Comparison of ENCODE assay signal across 15 cellular contexts in genomic region chr12:124762791-124763593, GRCh38.
DNase-seq lines count a peak whose midpoint lies in the region; ATAC-seq and TF ChIP-seq lines count a peak whose summit lies in the region.
"Had no signal": no experiment of that assay in that cellular context is flagged by ENCODE, and none has a peak within 500 bp of the region (broad histone marks: within the 10 kb centered on the region; RNA-seq: fewer than 3 reads in every experiment).

No MANE protein-coding gene starts in this region.

- H3K4me3 Mint-ChIP-seq in activated naive CD8-positive, alpha-beta T cell: no peak overlapping the region
- H3K4me3 Mint-ChIP-seq: activated CD8-positive, alpha-beta memory T cell treated with anti-CD3 and anti-CD28 coated beads, Interleukin-2, amount 10 ng/mL, durations not matched to agents 7 days and 5 days; natural killer cell treated with Interleukin-12 subunit alpha and Interleukin-12 subunit beta and Interleukin-15 and Interleukin-18, amount 100 ng/mL, for 72 hours had no signal

- H3K36me3 ChIP-seq in heart right ventricle (no peaks in the 10 kb centered on the region), tibial nerve (no peaks in the 10 kb centered on the region), brain microvascular endothelial cell (replicated peaks) (no peaks in the 10 kb centered on the region)
- H3K36me3 ChIP-seq: adrenal gland had no signal

- TF ChIP-seq EP300 in tibial nerve (IDR thresholded peaks at IDR 0.05): peak in 1 of 2 donors; percentile 63

- TF ChIP-seq POLR2A in tibial nerve (IDR thresholded peaks at IDR 0.05): no peak

- peak overlapping the region; percentile 87 for H3K27ac Mint-ChIP-seq in activated naive CD8-positive, alpha-beta T cell
- H3K27ac Mint-ChIP-seq: activated CD8-positive, alpha-beta memory T cell treated with anti-CD3 and anti-CD28 coated beads, Interleukin-2, amount 10 ng/mL, durations not matched to agents 7 days and 5 days had no signal

- H3K9me3 Mint-ChIP-seq in activated naive CD8-positive, alpha-beta T cell (ENCODE audit: low read depth): peaks cover 5% of the 10 kb centered on the region

- H3K27me3 Mint-ChIP-seq in activated naive CD8-positive, alpha-beta T cell: no peaks in the 10 kb centered on the region

- peak; percentile 57 for DNase-seq in left ventricle myocardium superior
- DNase-seq in heart right ventricle: no peak
- peak; percentile 35 for DNase-seq in fibroblast of the aortic adventitia (ENCODE audit: low read depth)
- DNase-seq in tibial nerve (ENCODE audit: low spot score in 2 of 2): peak; percentile 51 to 59
- DNase-seq in brain microvascular endothelial cell: no peak
- DNase-seq: activated CD8-positive, alpha-beta memory T cell treated with anti-CD3 and anti-CD28 coated beads, Interleukin-2, amount 10 ng/mL, durations not matched to agents 7 days and 5 days; adrenal gland; GOT3; NCI-H1694 treated with DMSO at 0.1 percent for 48 hours; NCI-H446 treated with DMSO at 0.1 percent for 48 hours; psoas muscle had no signal

- TF ChIP-seq CTCF in heart right ventricle (IDR thresholded peaks at IDR 0.05) (no peak), fibroblast of the aortic adventitia (IDR thresholded peaks at IDR 0.05; ENCODE audit: insufficient read depth, low read length) (no peak), tibial nerve (IDR thresholded peaks at IDR 0.05) (no peak), brain microvascular endothelial cell (IDR thresholded peaks at IDR 0.05; ENCODE audit: low read depth, low read length, missing control alignments) (no peak)

- 80% methylated on average over 13 of the region's 13 CpGs for WGBS in heart right ventricle, 2 donors
- WGBS in tibial nerve, 2 donors: 67 to 69% methylated on average over 13 of the region's 13 CpGs

- in situ Hi-C loops in brain microvascular endothelial cell (cut with HindIII; ENCODE audit: low pct_ligation_motif_present, low sequenced_read_pairs): loop anchor here (25.0 kb wide), 1 partner anchor 376 kb away; no protein-coding TSS in a partner anchor

- intact Hi-C loops in left ventricle myocardium superior (cut with micrococcal nuclease): loop anchor here (10.0 kb wide), 1 partner anchor 68 kb away; no protein-coding TSS in a partner anchor
- intact Hi-C loops in heart right ventricle (cut with DNase I): loop anchor here in 9 of 10 donors (5.0 to 10.0 kb wide), 14 partner anchors 66 to 438 kb away; partner anchors contain the start of gene NCOR2 (in 2 of the 9)

- H3K27me3 ChIP-seq in heart right ventricle (no peaks in the 10 kb centered on the region), tibial nerve (no peaks in the 10 kb centered on the region), brain microvascular endothelial cell (replicated peaks) (peaks cover 4% of the 10 kb centered on the region)
- H3K27me3 ChIP-seq: adrenal gland had no signal

- peaks cover 6% of the 10 kb centered on the region for H3K36me3 Mint-ChIP-seq in activated naive CD8-positive, alpha-beta T cell
- H3K36me3 Mint-ChIP-seq: activated CD8-positive, alpha-beta memory T cell treated with anti-CD3 and anti-CD28 coated beads, Interleukin-2, amount 10 ng/mL, durations not matched to agents 7 days and 5 days had no signal

- no peak for ATAC-seq in left ventricle myocardium superior
- no peak for ATAC-seq in heart right ventricle
- ATAC-seq in HG03108 (IDR thresholded peaks at IDR 0.05; ENCODE audit: unreplicated experiment): no peak
- ATAC-seq: activated CD8-positive, alpha-beta memory T cell treated with anti-CD3 and anti-CD28 coated beads, Interleukin-2, amount 10 ng/mL, durations not matched to agents 7 days and 5 days; psoas muscle had no signal

- H3K4me1 ChIP-seq in heart right ventricle (peaks cover 12 to 79% (median 59%) of the 10 kb centered on the region in 9 donors), tibial nerve (peaks cover 0 to 90% (median 37%) of the 10 kb centered on the region in 4 donors)

- H3K4me3 ChIP-seq in heart right ventricle: no peak overlapping the region
- no peak overlapping the region for H3K4me3 ChIP-seq in fibroblast of the aortic adventitia (ENCODE audit: low read depth, low read length)
- no peak overlapping the region for H3K4me3 ChIP-seq in tibial nerve
- no peak overlapping the region for H3K4me3 ChIP-seq in brain microvascular endothelial cell (ENCODE audit: low read depth, low read length)
- H3K4me3 ChIP-seq: adrenal gland, psoas muscle had no signal

- peak overlapping the region in 2 of 10 donors; percentile 67 to 83 for H3K27ac ChIP-seq in heart right ventricle
- peak overlapping the region in 2 of 4 donors; percentile 23 to 80 for H3K27ac ChIP-seq in tibial nerve
- no peak overlapping the region for H3K27ac ChIP-seq in brain microvascular endothelial cell
- H3K27ac ChIP-seq: VCaP had no signal

- H3K4me1 Mint-ChIP-seq in activated naive CD8-positive, alpha-beta T cell (ENCODE audit: low read depth): peaks cover 45% of the 10 kb centered on the region

- H3K9me3 ChIP-seq in heart right ventricle: peaks cover 0 to 19% (median 8%) of the 10 kb centered on the region in 11 donors
- H3K9me3 ChIP-seq in tibial nerve: peaks cover 0 to 13% (median 0%) of the 10 kb centered on the region in 4 donors

Comparison
In these comparisons a context has a peak if more than half of its experiments do, and no peak if none do; other contexts are left out.
1. DNase-seq: peak in left ventricle myocardium superior (single experiment), fibroblast of the aortic adventitia (single experiment) and tibial nerve (2 of 2); none in heart right ventricle (0 of 2) and brain microvascular endothelial cell (single experiment).